15 cellular contexts compared by ENCODE assay signal in the genomic region with DNA sequence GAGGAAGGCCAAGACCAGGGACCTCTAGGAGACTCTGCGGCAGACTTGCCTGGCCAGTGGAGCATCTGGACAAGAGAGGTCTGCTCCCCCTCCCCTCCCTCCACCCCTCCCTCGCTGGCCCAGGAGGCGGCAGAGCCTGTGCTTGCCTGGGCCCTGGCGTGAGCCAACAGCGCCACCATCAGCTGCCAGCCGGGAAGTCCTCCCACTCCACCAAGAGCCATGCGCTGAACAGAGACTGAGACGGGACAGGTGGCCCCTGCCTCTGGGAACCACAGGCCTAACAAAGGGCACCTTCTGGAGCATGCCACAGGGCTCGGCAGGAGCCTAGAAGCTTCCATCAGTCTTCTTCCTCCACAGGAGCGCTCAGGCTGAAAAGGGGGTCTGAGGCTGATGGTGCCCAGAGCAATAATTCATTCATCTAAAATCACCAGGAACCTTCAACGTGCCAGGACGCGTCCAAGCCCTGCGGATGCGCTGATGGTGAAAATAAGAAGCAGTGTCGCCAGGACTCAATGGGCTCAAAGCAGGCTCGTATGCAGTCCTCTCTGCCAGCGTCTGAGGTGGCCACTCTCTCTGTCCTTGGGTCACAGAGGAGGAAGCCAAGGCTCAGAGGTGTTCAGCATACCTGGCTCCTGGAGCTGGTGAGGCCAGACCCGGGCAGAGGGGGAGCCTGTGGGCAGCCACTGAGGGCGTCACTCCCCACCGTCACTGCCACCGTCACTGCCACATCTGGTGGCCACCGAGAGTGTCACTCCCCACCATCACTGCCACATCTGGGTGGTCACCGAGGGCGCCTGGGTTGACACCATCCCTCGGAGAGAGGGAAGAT.
DNase-seq lines count a peak whose midpoint lies in the region; ATAC-seq and FAIRE-seq lines count a peak whose summit lies in the region.
"Had no signal": no experiment of that assay in that cellular context is flagged by ENCODE, and none has a peak within 500 bp of the region (broad histone marks: within the 10 kb centered on the region; RNA-seq: fewer than 3 reads in every experiment).

No MANE protein-coding gene starts in this region.

- WGBS in mesendoderm (ENCODE audit: extremely low coverage, insufficient coverage, low lambda C conversion rate) = no CpG with 5 or more reads among the region's 26 CpGs

- no peak overlapping the region for H3K23ac ChIP-seq in mesendoderm (ENCODE audit: low read length)

- H3K4me1 ChIP-seq in Karpas-422 (ENCODE audit: low read length) = no peaks in the 10 kb centered on the region
- no peaks in the 10 kb centered on the region for H3K4me1 ChIP-seq in mesendoderm (ENCODE audit: control insufficient read depth, low read depth, low read length)
- H3K4me1 ChIP-seq: A549, left ventricle myocardium inferior, transverse colon had no signal

- H3K18ac ChIP-seq in mesendoderm (ENCODE audit: low read length) = no peak overlapping the region

- H3K27ac ChIP-seq in Karpas-422 (ENCODE audit: low read length) (no peak overlapping the region), mesendoderm (ENCODE audit: low read depth, low read length) (no peak overlapping the region)
- H3K27ac ChIP-seq: A549, left ventricle myocardium inferior, transverse colon had no signal

- H4K20me1 ChIP-seq in Karpas-422 (ENCODE audit: insufficient read depth, low read depth, low read length) = no peaks in the 10 kb centered on the region

- no peak overlapping the region for H2BK5ac ChIP-seq in mesendoderm (ENCODE audit: low read length)

- no peak overlapping the region for H3K9ac ChIP-seq in Karpas-422 (ENCODE audit: low read length)
- no peak overlapping the region for H3K9ac ChIP-seq in mesendoderm (ENCODE audit: low read length)

- H3K4ac ChIP-seq in mesendoderm (ENCODE audit: low read depth, low read length) = no peak overlapping the region

- H3K4me2 ChIP-seq in Karpas-422 (ENCODE audit: low read depth, low read length, poor library complexity, severe bottlenecking) = no peak overlapping the region
- no peak overlapping the region for H3K4me2 ChIP-seq in mesendoderm (ENCODE audit: low read length)
- H3K4me2 ChIP-seq: A549, smooth muscle cell had no signal

- H4K8ac ChIP-seq in mesendoderm (ENCODE audit: low read depth, low read length) = no peak overlapping the region

- no peaks in the 10 kb centered on the region for H3K9me2 ChIP-seq in Karpas-422 (replicated peaks; ENCODE audit: insufficient read depth, low read length)

- H3K4me3 ChIP-seq in Karpas-422 (ENCODE audit: low read length) (no peak overlapping the region), mesendoderm (ENCODE audit: low read length) (no peak overlapping the region)
- H3K4me3 ChIP-seq: A549, left ventricle myocardium inferior, smooth muscle cell, transverse colon had no signal

- no peak overlapping the region for H2BK120ac ChIP-seq in mesendoderm (ENCODE audit: low read depth, low read length)

- H3K79me1 ChIP-seq in mesendoderm (ENCODE audit: low read length) = no peaks in the 10 kb centered on the region

- H2AK5ac ChIP-seq in mesendoderm (ENCODE audit: low read length) = no peak overlapping the region

- no peak overlapping the region for H4K5ac ChIP-seq in mesendoderm (ENCODE audit: low read length)

- peak overlapping the region; percentile 38 for H3K56ac ChIP-seq in mesendoderm (ENCODE audit: low read length)

- H3K36me3 ChIP-seq in Karpas-422 (ENCODE audit: insufficient read depth, low read length) = no peaks in the 10 kb centered on the region
- H3K36me3 ChIP-seq in mesendoderm (ENCODE audit: control insufficient read depth, insufficient read depth, low read length) = no peaks in the 10 kb centered on the region
- H3K36me3 ChIP-seq: left ventricle myocardium inferior, transverse colon had no signal

- no peak for FAIRE-seq in HTR-8/SVneo (lab: Jason Lieb, UNC)
- FAIRE-seq: A549 had no signal

- H3K79me2 ChIP-seq in Karpas-422 (ENCODE audit: low read length) (no peaks in the 10 kb centered on the region), mesendoderm (ENCODE audit: control insufficient read depth, insufficient read depth, low read length) (no peaks in the 10 kb centered on the region)

- no peak overlapping the region for H2AFZ ChIP-seq in Karpas-422 (ENCODE audit: low read length)

- no peak overlapping the region for H2BK15ac ChIP-seq in mesendoderm (replicated peaks; ENCODE audit: low read depth)

- H3K9me3 ChIP-seq in Karpas-422 (ENCODE audit: low read length) = no peaks in the 10 kb centered on the region
- H3K9me3 ChIP-seq: A549, left ventricle myocardium inferior, transverse colon had no signal

- DNase-seq in NCI-H2029 (lab: John Stamatoyannopoulos, UW) (peak; percentile 8), NCI-H2029 treated with DMSO at 0.1 percent for 48 hours (lab: John Stamatoyannopoulos, UW) (no peak), Karpas-422 (peak; percentile 61), UCSD-AML1 (lab: John Stamatoyannopoulos, UW; ENCODE audit: unreplicated experiment) (peak; percentile 35), mesendoderm (peak; percentile 85), HTR-8/SVneo (ENCODE audit: insufficient read length, low spot score) (no peak)
- DNase-seq: activated CD8-positive, alpha-beta memory T cell treated with anti-CD3 and anti-CD28 coated beads, Interleukin-2, amount 50 U/mL, for 4 hours; cortex of kidney; left ventricle myocardium inferior; NCI-H1048; transverse colon had no signal

- ATAC-seq in HG03095 (IDR thresholded peaks at IDR 0.05; ENCODE audit: unreplicated experiment) = no peak
- ATAC-seq in GM21390 (IDR thresholded peaks at IDR 0.05; ENCODE audit: unreplicated experiment) = no peak

- H3K27me3 ChIP-seq in Karpas-422 (ENCODE audit: low read length) (no peaks in the 10 kb centered on the region), mesendoderm (ENCODE audit: insufficient read depth, low read length, poor library complexity) (no peaks in the 10 kb centered on the region)

Comparison
In these comparisons a context has a peak if more than half of its experiments do, and no peak if none do; other contexts are left out.
1. DNase-seq: peak in NCI-H2029 (single experiment), Karpas-422 (single experiment), UCSD-AML1 (single experiment) and mesendoderm (single experiment); none in NCI-H2029 treated with DMSO at 0.1 percent for 48 hours (single experiment) and HTR-8/SVneo (single experiment).